9 cellular contexts compared by ENCODE assay signal in genomic region chr2:120231974-120232635, GRCh38.
DNase-seq lines count a peak whose midpoint lies in the region; TF ChIP-seq lines count a peak whose summit lies in the region.
"Had no signal": no experiment of that assay in that cellular context is flagged by ENCODE, and none has a peak within 500 bp of the region (broad histone marks: within the 10 kb centered on the region; RNA-seq: fewer than 3 reads in every experiment).

No MANE protein-coding gene starts in this region.

- no peaks in the 10 kb centered on the region for H3K9me3 ChIP-seq in OCI-LY1 (ENCODE audit: low read length)

- no peaks in the 10 kb centered on the region for H4K20me1 ChIP-seq in OCI-LY1 (ENCODE audit: insufficient read depth, low read length)

- no peaks in the 10 kb centered on the region for H3K79me2 ChIP-seq in OCI-LY1 (ENCODE audit: insufficient read depth, low read length)

- DNase-seq in GM12864 (ENCODE audit: low read depth): peak; percentile 90
- peak; percentile 20 for DNase-seq in HCEC 1CT
- peak; percentile 76 for DNase-seq in activated naive CD4-positive, alpha-beta T cell treated with Interleukin-2 at 50 U/mL for 16 hours
- peak; percentile 24 for DNase-seq in kidney glomerular epithelial cell (lab: John Stamatoyannopoulos, UW)
- peak; percentile 52 for DNase-seq in stimulated activated CD8-positive, alpha-beta memory T cell treated with anti-CD3 and anti-CD28 coated beads, Interleukin-12 subunit alpha, Interleukin-12 subunit beta, amount 100 ng/mL, for 4 hours (ENCODE audit: low read depth)
- no peak for DNase-seq in OCI-M2 (lab: John Stamatoyannopoulos, UW; ENCODE audit: unreplicated experiment)
- no peak for DNase-seq in middle frontal gyrus (ENCODE audit: extremely low spot score, low spot score)

- H3K36me3 ChIP-seq in OCI-LY1 (ENCODE audit: insufficient read depth, low read length): no peaks in the 10 kb centered on the region; the same call in 1 of the 2 replicates

- H3F3A ChIP-seq in OCI-LY1 (ENCODE audit: insufficient read depth, low read length): 0 out of 2 replicates have a peak, but pooled peaks cover 5% of the 10 kb centered on the region

- peak overlapping the region; percentile 86 for H3K9ac ChIP-seq in OCI-LY1 (ENCODE audit: low read length)

- TF ChIP-seq CTCF in GM12864 (IDR thresholded peaks at IDR 0.05; ENCODE audit: low read depth, low read length, missing control alignments) (no peak), OCI-LY1 (IDR thresholded peaks at IDR 0.05; ENCODE audit: low read length) (no peak)

- H3K27ac ChIP-seq in OCI-LY1 (ENCODE audit: low read depth, low read length, poor library complexity, severe bottlenecking): peak overlapping the region; percentile 98
- H3K27ac ChIP-seq: SK-N-MC had no signal

- H3K4me2 ChIP-seq in OCI-LY1 (ENCODE audit: low read length): peak overlapping the region; percentile 96

- peaks cover 59% of the 10 kb centered on the region for H3K4me1 ChIP-seq in OCI-LY1 (ENCODE audit: insufficient read depth, low read length, severe bottlenecking)

- H2AFZ ChIP-seq in OCI-LY1 (ENCODE audit: low read length): peak overlapping the region; percentile 8; the same call in 1 of the 2 replicates

- H3K4me3 ChIP-seq in GM12864 (ENCODE audit: low read depth, low read length): peak overlapping the region; percentile 69
- peak overlapping the region; percentile 61 for H3K4me3 ChIP-seq in OCI-LY1 (ENCODE audit: low read depth, low read length, poor library complexity, severe bottlenecking)
- H3K4me3 ChIP-seq: SK-N-MC had no signal

- no peaks in the 10 kb centered on the region for H3K27me3 ChIP-seq in OCI-LY1 (ENCODE audit: insufficient read depth, low read length)

- no peaks in the 10 kb centered on the region for H3K9me2 ChIP-seq in OCI-LY1 (ENCODE audit: low read depth, low read length)

Comparison
In these comparisons a context has a peak if more than half of its experiments do, and no peak if none do; other contexts are left out.
1. DNase-seq: peak in GM12864 (single experiment), HCEC 1CT (single experiment), activated naive CD4-positive, alpha-beta T cell treated with Interleukin-2 at 50 U/mL for 16 hours (single experiment), kidney glomerular epithelial cell (single experiment) and stimulated activated CD8-positive, alpha-beta memory T cell treated with anti-CD3 and anti-CD28 coated beads, Interleukin-12 subunit alpha, Interleukin-12 subunit beta, amount 100 ng/mL, for 4 hours (single experiment); none in OCI-M2 (single experiment) and middle frontal gyrus (single experiment).